Comparison of ENCODE assay signal across 2 cellular contexts in the genomic region with DNA sequence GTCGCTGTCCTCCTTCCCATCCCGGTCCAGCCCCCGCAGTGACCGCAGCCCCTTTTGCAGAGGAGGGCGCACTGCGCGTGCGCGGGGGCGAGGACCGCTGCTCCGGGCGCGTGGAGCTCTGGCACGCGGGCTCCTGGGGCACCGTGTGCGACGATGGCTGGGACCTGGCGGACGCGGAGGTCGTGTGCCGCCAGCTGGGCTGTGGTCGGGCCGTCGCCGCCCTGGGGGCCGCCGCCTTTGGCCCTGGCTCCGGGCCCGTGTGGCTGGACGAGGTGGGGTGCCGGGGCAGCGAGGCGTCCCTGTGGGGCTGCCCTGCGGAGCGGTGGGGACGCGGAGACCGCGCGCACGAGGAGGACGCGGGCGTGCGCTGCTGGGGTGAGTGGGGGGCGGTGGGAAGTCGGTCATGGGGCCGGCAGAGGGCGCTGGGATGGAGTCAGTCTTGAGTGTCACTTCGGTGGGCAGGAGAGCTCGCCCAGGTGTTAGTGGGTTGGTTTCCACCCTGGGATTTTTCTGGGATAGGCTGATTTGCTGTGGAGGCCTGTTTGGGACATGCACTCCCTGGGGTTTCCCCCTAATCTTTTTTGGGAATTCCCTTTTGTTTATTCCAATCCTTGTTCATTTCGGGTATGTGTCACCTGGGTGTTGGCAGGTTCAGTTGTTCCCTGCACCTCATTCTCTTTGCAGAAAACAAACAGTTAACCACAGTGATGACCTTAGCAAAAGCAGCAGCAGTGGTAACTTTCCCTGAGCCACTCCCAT.
TF ChIP-seq lines count a peak whose summit lies in the region.

No MANE protein-coding gene starts in this region.

TF ChIP-seq in SK-N-SH, 30 proteins besides CTCF, POLR2A, EP300 and RAD21 (continued from another document):
- no peak for TF ChIP-seq TEAD4 (IDR thresholded peaks at IDR 0.05; ENCODE audit: borderline replicate concordance, insufficient read depth)
- no peak for TF ChIP-seq GABPA (IDR thresholded peaks at IDR 0.05; ENCODE audit: low read depth)
- TF ChIP-seq FOXJ3 (CRISPR knock-in tag; IDR thresholded peaks at IDR 0.05): no peak
- TF ChIP-seq POLR2AphosphoS5 (IDR thresholded peaks at IDR 0.05; ENCODE audit: low read depth, low read length): no peak
- no peak for TF ChIP-seq RFX5 (IDR thresholded peaks at IDR 0.05; ENCODE audit: low read length)
- no peak for TF ChIP-seq GATA2 (CRISPR knock-in tag; IDR thresholded peaks at IDR 0.05)
- TF ChIP-seq YY1 (IDR thresholded peaks at IDR 0.05; ENCODE audit: low read depth): no peak
- TF ChIP-seq JUND (IDR thresholded peaks at IDR 0.05): no peak
- no peak for TF ChIP-seq CHD2 (IDR thresholded peaks at IDR 0.05; ENCODE audit: low read length, partially characterized antibody)
- no peak for TF ChIP-seq FOXM1 (IDR thresholded peaks at IDR 0.05; ENCODE audit: low read depth)
- TF ChIP-seq ELF1 (IDR thresholded peaks at IDR 0.05): no peak
- TF ChIP-seq, protein P1, sequence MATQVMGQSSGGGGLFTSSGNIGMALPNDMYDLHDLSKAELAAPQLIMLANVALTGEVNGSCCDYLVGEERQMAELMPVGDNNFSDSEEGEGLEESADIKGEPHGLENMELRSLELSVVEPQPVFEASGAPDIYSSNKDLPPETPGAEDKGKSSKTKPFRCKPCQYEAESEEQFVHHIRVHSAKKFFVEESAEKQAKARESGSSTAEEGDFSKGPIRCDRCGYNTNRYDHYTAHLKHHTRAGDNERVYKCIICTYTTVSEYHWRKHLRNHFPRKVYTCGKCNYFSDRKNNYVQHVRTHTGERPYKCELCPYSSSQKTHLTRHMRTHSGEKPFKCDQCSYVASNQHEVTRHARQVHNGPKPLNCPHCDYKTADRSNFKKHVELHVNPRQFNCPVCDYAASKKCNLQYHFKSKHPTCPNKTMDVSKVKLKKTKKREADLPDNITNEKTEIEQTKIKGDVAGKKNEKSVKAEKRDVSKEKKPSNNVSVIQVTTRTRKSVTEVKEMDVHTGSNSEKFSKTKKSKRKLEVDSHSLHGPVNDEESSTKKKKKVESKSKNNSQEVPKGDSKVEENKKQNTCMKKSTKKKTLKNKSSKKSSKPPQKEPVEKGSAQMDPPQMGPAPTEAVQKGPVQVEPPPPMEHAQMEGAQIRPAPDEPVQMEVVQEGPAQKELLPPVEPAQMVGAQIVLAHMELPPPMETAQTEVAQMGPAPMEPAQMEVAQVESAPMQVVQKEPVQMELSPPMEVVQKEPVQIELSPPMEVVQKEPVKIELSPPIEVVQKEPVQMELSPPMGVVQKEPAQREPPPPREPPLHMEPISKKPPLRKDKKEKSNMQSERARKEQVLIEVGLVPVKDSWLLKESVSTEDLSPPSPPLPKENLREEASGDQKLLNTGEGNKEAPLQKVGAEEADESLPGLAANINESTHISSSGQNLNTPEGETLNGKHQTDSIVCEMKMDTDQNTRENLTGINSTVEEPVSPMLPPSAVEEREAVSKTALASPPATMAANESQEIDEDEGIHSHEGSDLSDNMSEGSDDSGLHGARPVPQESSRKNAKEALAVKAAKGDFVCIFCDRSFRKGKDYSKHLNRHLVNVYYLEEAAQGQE (IDR thresholded peaks at IDR 0.05; ENCODE audit: low read depth, low read length): no peak
- TF ChIP-seq, protein P2, sequence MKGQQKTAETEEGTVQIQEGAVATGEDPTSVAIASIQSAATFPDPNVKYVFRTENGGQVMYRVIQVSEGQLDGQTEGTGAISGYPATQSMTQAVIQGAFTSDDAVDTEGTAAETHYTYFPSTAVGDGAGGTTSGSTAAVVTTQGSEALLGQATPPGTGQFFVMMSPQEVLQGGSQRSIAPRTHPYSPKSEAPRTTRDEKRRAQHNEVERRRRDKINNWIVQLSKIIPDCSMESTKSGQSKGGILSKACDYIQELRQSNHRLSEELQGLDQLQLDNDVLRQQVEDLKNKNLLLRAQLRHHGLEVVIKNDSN (IDR thresholded peaks at IDR 0.05; ENCODE audit: borderline replicate concordance, low read depth): no peak
- no peak for TF ChIP-seq RXRA (IDR thresholded peaks at IDR 0.05; ENCODE audit: borderline replicate concordance, low read depth)
- no peak for TF ChIP-seq RCOR1 (IDR thresholded peaks at IDR 0.05; ENCODE audit: low read length)
- TF ChIP-seq, protein P3, sequence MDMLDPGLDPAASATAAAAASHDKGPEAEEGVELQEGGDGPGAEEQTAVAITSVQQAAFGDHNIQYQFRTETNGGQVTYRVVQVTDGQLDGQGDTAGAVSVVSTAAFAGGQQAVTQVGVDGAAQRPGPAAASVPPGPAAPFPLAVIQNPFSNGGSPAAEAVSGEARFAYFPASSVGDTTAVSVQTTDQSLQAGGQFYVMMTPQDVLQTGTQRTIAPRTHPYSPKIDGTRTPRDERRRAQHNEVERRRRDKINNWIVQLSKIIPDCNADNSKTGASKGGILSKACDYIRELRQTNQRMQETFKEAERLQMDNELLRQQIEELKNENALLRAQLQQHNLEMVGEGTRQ (IDR thresholded peaks at IDR 0.05; ENCODE audit: borderline replicate concordance, low read depth, low read length): no peak
- TF ChIP-seq MEF2A (IDR thresholded peaks at IDR 0.05; ENCODE audit: borderline replicate concordance, low read depth): no peak
- no peak for TF ChIP-seq TCF12 (IDR thresholded peaks at IDR 0.05)
- no peak for TF ChIP-seq TAF1 (IDR thresholded peaks at IDR 0.05; ENCODE audit: borderline replicate concordance, low read depth, low read length)

TF ChIP-seq in SK-N-SH treated with all-trans-retinoic acid at 6 μM for 48 hours, 23 proteins besides CTCF, POLR2A, EP300 and RAD21 (continued from another document):
- TF ChIP-seq ISL1 (CRISPR knock-in tag; IDR thresholded peaks at IDR 0.05): no peak
- no peak for TF ChIP-seq ZNF70 (CRISPR knock-in tag; IDR thresholded peaks at IDR 0.05)
- TF ChIP-seq BACH2 (CRISPR knock-in tag; IDR thresholded peaks at IDR 0.05; ENCODE audit: borderline replicate concordance): no peak
